Comparison of ENCODE assay signal across 15 cellular contexts in the genomic region with DNA sequence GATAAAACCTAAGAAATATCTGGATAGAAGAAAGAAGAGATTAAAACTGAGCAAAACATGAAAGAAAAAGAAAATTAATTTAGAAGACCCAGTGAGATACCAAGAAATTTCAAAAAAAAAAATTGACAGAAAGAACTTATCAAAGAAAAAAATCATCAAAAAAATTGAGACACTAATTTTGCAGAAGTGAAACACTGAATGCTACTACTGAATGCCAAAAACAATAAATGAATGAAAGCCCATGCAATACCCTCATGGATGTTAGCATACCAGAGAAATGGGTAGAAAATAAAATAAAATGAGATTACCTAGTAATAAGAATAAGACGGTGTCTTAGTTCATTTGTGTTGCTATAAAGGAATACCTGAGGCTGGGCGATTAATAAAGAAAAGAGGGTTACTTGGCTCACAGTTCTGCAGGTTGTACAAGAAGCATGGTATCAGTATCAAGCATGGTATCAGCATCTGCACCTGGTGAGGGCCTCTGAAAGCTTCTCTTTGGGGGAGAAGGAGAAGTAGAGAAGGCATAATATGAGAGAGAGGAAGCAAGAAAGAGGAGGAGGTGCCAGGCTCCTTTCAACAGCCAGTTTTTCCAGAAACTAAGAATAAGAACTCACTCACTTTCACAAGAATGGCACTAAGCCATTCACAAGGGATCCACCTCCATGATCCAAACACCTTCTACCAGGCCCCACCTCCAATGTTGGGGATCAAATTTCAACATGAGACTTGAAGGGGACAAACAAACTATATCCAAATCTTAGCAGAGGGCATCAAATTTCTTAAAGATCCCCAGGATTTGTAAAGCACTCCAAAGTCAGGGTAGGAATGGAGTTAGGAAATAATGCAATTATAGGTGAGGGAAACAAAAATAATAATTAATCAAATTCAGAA.
A peak's percentile ranks its signal among the peaks of the same experiment; 100 is the strongest.
DNase-seq lines count a peak whose midpoint lies in the region; ATAC-seq and TF ChIP-seq lines count a peak whose summit lies in the region.
"Had no signal": no experiment of that assay in that cellular context is flagged by ENCODE, and none has a peak within 500 bp of the region (broad histone marks: within the 10 kb centered on the region; RNA-seq: fewer than 3 reads in every experiment).

No MANE protein-coding gene starts in this region.

- H3K27ac Mint-ChIP-seq in activated T-cell treated with anti-CD3 and anti-CD28 coated beads, Interleukin-2, amount 50 U/mL, for 72 hours: no peak overlapping the region
- H3K27ac Mint-ChIP-seq in naive thymus-derived CD4-positive, alpha-beta T cell: peak overlapping the region in 1 of 9 donors; percentile 17
- H3K27ac Mint-ChIP-seq: activated naive CD4-positive, alpha-beta T cell treated with anti-CD3 and anti-CD28 coated beads for 36 hours; CD4-positive, CD25-positive, alpha-beta regulatory T cell had no signal

- H3K4me1 ChIP-seq in HUES6 (ENCODE audit: control insufficient read depth, insufficient read depth, low read length) (peaks cover 24% of the 10 kb centered on the region), iPS-18a (ENCODE audit: control insufficient read depth, low read depth, low read length) (peaks cover 28% of the 10 kb centered on the region)
- H3K4me1 ChIP-seq in naive thymus-derived CD4-positive, alpha-beta T cell (ENCODE audit: control insufficient read depth in 2 of 2, insufficient read depth in 2 of 2, low read length in 2 of 2): no peaks in the 10 kb centered on the region

- H3K27me3 ChIP-seq in HUES6 (ENCODE audit: control insufficient read depth, insufficient read depth, low read length) (no peaks in the 10 kb centered on the region), iPS-18a (ENCODE audit: control insufficient read depth, insufficient read depth, low read length) (no peaks in the 10 kb centered on the region), WERI-Rb-1 (ENCODE audit: insufficient read depth, low read depth, severe bottlenecking) (no peaks in the 10 kb centered on the region)
- H3K27me3 ChIP-seq in naive thymus-derived CD4-positive, alpha-beta T cell (ENCODE audit: control insufficient read depth in 2 of 2, insufficient read depth in 2 of 2, low read length in 2 of 2): no peaks in the 10 kb centered on the region

- no peaks in the 10 kb centered on the region for H3K9me3 Mint-ChIP-seq in activated T-cell treated with anti-CD3 and anti-CD28 coated beads, Interleukin-2, amount 50 U/mL, for 72 hours
- H3K9me3 Mint-ChIP-seq in naive thymus-derived CD4-positive, alpha-beta T cell: peaks cover 0 to 2% (median 0%) of the 10 kb centered on the region in 11 donors
- H3K9me3 Mint-ChIP-seq: activated naive CD4-positive, alpha-beta T cell treated with anti-CD3 and anti-CD28 coated beads for 36 hours had no signal

- H3K4me1 Mint-ChIP-seq in activated T-cell treated with anti-CD3 and anti-CD28 coated beads, Interleukin-2, amount 50 U/mL, for 72 hours (ENCODE audit: low read depth): peaks cover 4% of the 10 kb centered on the region
- peaks cover 0 to 7% (median under 1%) of the 10 kb centered on the region in 7 donors for H3K4me1 Mint-ChIP-seq in naive thymus-derived CD4-positive, alpha-beta T cell
- H3K4me1 Mint-ChIP-seq: CD4-positive, CD25-positive, alpha-beta regulatory T cell; neural crest cell had no signal

- H3K27me3 Mint-ChIP-seq in activated T-cell treated with anti-CD3 and anti-CD28 coated beads, Interleukin-2, amount 50 U/mL, for 72 hours (ENCODE audit: low read depth): no peaks in the 10 kb centered on the region
- peaks cover 0 to 3% (median 0%) of the 10 kb centered on the region in 5 donors for H3K27me3 Mint-ChIP-seq in naive thymus-derived CD4-positive, alpha-beta T cell
- H3K27me3 Mint-ChIP-seq: CD4-positive, CD25-positive, alpha-beta regulatory T cell had no signal

- H3K4me3 Mint-ChIP-seq in activated T-cell treated with anti-CD3 and anti-CD28 coated beads, Interleukin-2, amount 50 U/mL, for 72 hours: no peak overlapping the region
- H3K4me3 Mint-ChIP-seq in naive thymus-derived CD4-positive, alpha-beta T cell: no peak overlapping the region
- H3K4me3 Mint-ChIP-seq: activated naive CD4-positive, alpha-beta T cell treated with anti-CD3 and anti-CD28 coated beads for 36 hours; CD4-positive, CD25-positive, alpha-beta regulatory T cell; neural crest cell had no signal

- H3K9ac ChIP-seq in HUES6 (ENCODE audit: low read length): no peak overlapping the region
- no peak overlapping the region for H3K9ac ChIP-seq in iPS-18a (ENCODE audit: low read length)

- POLR2A ChIA-PET in naive thymus-derived CD4-positive, alpha-beta T cell (lab: Charles Lee): no interaction called here

- no peak overlapping the region for H3K27ac ChIP-seq in HUES6 (ENCODE audit: low read depth, low read length)
- H3K27ac ChIP-seq in iPS-18a (ENCODE audit: low read length): no peak overlapping the region
- H3K27ac ChIP-seq in naive thymus-derived CD4-positive, alpha-beta T cell (ENCODE audit: low read depth, low read length): no peak overlapping the region
- no peak overlapping the region for H3K27ac ChIP-seq in WERI-Rb-1

- peak; percentile 72 for ATAC-seq in GM18868 (IDR thresholded peaks at IDR 0.05; ENCODE audit: unreplicated experiment)
- peak; percentile 71 for ATAC-seq in GM21786 (IDR thresholded peaks at IDR 0.05; ENCODE audit: unreplicated experiment)
- ATAC-seq in activated T-cell treated with anti-CD3 and anti-CD28 coated beads, Interleukin-2, amount 50 U/mL, for 72 hours (replicated peaks in 1 of 2): no peak
- ATAC-seq in naive thymus-derived CD4-positive, alpha-beta T cell: no peak

- H3K4me3 ChIP-seq in HUES6 (ENCODE audit: low read depth, low read length) (peak overlapping the region; percentile 25; the same call in 1 of the 2 replicates), iPS-18a (ENCODE audit: low read length) (peak overlapping the region; percentile 33), WERI-Rb-1 (ENCODE audit: low read depth, low read length) (no peak overlapping the region)
- H3K4me3 ChIP-seq in naive thymus-derived CD4-positive, alpha-beta T cell (ENCODE audit: low read length): no peak overlapping the region
- H3K4me3 ChIP-seq: smooth muscle cell had no signal

- no peak for TF ChIP-seq CTCF in WERI-Rb-1 (IDR thresholded peaks at IDR 0.05; ENCODE audit: low read depth, low read length)

- no peak for DNase-seq in activated T-cell treated with anti-CD3 and anti-CD28 coated beads, Interleukin-2, amount 50 U/mL, for 72 hours
- DNase-seq in naive thymus-derived CD4-positive, alpha-beta T cell: no peak
- DNase-seq in WERI-Rb-1 (no peak), DMS79 treated with DMSO at 0.1 percent for 48 hours (lab: John Stamatoyannopoulos, UW) (no peak)
- DNase-seq: activated CD8-positive, alpha-beta memory T cell treated with anti-CD3 and anti-CD28 coated beads for 24 hours; activated naive CD4-positive, alpha-beta T cell treated with anti-CD3 and anti-CD28 coated beads for 36 hours; CD4-positive, CD25-positive, alpha-beta regulatory T cell; central memory CD4-positive, alpha-beta T cell; T-helper 9 cell had no signal

- H3K36me3 ChIP-seq in HUES6 (ENCODE audit: control insufficient read depth, insufficient read depth, low read length) (peaks cover 8% of the 10 kb centered on the region), iPS-18a (ENCODE audit: control insufficient read depth, low read depth, low read length) (no peaks in the 10 kb centered on the region), WERI-Rb-1 (no peaks in the 10 kb centered on the region)
- H3K36me3 ChIP-seq in naive thymus-derived CD4-positive, alpha-beta T cell (ENCODE audit: control insufficient read depth in 2 of 3, insufficient read depth in 3 of 3, low read length in 3 of 3): no peaks in the 10 kb centered on the region

- H3K36me3 Mint-ChIP-seq in activated T-cell treated with anti-CD3 and anti-CD28 coated beads, Interleukin-2, amount 50 U/mL, for 72 hours (ENCODE audit: insufficient read depth in 2 of 2): peaks cover 0 to 2% of the 10 kb centered on the region in 2 donors
- H3K36me3 Mint-ChIP-seq in naive thymus-derived CD4-positive, alpha-beta T cell: peaks cover 0 to 3% (median 0%) of the 10 kb centered on the region in 5 donors

- CTCF ChIA-PET in naive thymus-derived CD4-positive, alpha-beta T cell (lab: Charles Lee): no interaction called here

- intact Hi-C loops in naive thymus-derived CD4-positive, alpha-beta T cell (cut with micrococcal nuclease): no loop called here

- H3K9me3 ChIP-seq in HUES6 (ENCODE audit: control insufficient read depth, insufficient read depth, low read depth, low read length) (peaks cover 6% of the 10 kb centered on the region; the same call in 1 of the 2 replicates), iPS-18a (ENCODE audit: control insufficient read depth, low read depth, low read length) (no peaks in the 10 kb centered on the region), WERI-Rb-1 (ENCODE audit: severe bottlenecking) (no peaks in the 10 kb centered on the region)
- no peaks in the 10 kb centered on the region for H3K9me3 ChIP-seq in naive thymus-derived CD4-positive, alpha-beta T cell (ENCODE audit: control insufficient read depth in 2 of 3, low read length in 3 of 3)

Comparison
In these comparisons a context has a peak if more than half of its experiments do, and no peak if none do; other contexts are left out.
1. ATAC-seq: peak in GM18868 (single experiment) and GM21786 (single experiment); none in activated T-cell treated with anti-CD3 and anti-CD28 coated beads, Interleukin-2, amount 50 U/mL, for 72 hours (0 of 2) and naive thymus-derived CD4-positive, alpha-beta T cell (single experiment).
2. H3K4me3 ChIP-seq: peak in HUES6 (single experiment) and iPS-18a (single experiment); none in naive thymus-derived CD4-positive, alpha-beta T cell (single experiment) and WERI-Rb-1 (single experiment).